20 cellular contexts compared by ENCODE assay signal in the genomic region with DNA sequence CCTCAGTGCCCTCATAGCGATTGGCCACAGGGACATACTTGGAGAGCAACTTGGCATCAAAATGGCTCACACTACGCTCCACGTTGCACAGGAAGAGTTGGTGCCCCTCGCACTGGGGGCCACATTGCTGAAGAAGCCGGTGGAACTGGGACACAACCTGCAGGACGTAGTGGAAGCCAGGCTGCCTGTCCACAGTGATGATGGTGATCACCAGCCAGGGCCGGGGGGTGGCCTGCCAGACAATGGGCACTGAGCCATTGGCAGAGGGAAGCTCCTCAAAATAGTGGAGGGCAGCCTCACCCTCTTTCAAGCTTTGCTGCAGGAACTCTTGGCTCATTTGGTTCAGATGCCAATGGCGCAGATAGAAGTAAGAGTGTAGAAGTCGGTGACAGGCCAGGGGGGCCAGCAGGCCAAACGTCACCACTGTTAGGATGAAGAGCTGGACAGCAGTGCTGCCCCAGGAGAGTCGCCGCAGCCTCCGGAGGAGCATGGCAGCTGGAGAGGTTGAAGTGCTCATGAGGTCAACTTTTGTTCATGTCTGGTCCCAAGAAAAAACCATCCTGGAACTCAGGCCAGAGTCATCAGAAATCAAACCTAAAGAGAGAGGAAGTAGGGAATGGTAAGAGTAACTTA. TPM values are rescaled to one million over a fixed set of nuclear protein-coding genes. Genes with fewer than 3 reads are reported as not detected.
"Had no signal": no experiment of that assay in that cellular context is flagged by ENCODE, and none has a peak within 500 bp of the region (broad histone marks: within the 10 kb centered on the region; RNA-seq: fewer than 3 reads in every experiment).

No MANE protein-coding gene starts in this region.

- H3K9me3 ChIP-seq: esophagus muscularis mucosa, gastroesophageal sphincter, left lung, lower lobe of right lung, right atrium auricular region had no signal

- H3K27ac Mint-ChIP-seq: immature natural killer cell; naive thymus-derived CD4-positive, alpha-beta T cell had no signal

- H3K4me1 ChIP-seq: left lung, lower lobe of right lung had no signal

- H3K4me1 Mint-ChIP-seq: immature natural killer cell; naive thymus-derived CD4-positive, alpha-beta T cell had no signal

- H3K27me3 ChIP-seq: esophagus muscularis mucosa, gastroesophageal sphincter, left lung, right atrium auricular region had no signal

- DNase-seq: effector CD8-positive, alpha-beta T cell; foreskin fibroblast; immature natural killer cell; lower lobe of right lung; mesendoderm; naive thymus-derived CD4-positive, alpha-beta T cell; small intestine; stimulated activated CD4-positive, alpha-beta T cell treated with anti-CD3 and anti-CD28 coated beads, Interleukin-12 subunit alpha, Interleukin-12 subunit beta, amount 100 ng/mL, for 4 hours; stimulated activated naive CD4-positive, alpha-beta T cell treated with Interleukin-2 at 50 U/mL for 16 hours; trophoblast cell had no signal

- H3K36me3 Mint-ChIP-seq: immature natural killer cell; naive thymus-derived CD4-positive, alpha-beta T cell had no signal

- H3K27ac ChIP-seq: coronary artery, esophagus muscularis mucosa, gastroesophageal sphincter, left lung, lower lobe of right lung, right atrium auricular region had no signal

- H3K4me3 ChIP-seq: coronary artery, esophagus muscularis mucosa, gastroesophageal sphincter, left lung, lower lobe of right lung, right atrium auricular region had no signal

- H3K36me3 ChIP-seq: left lung had no signal

- H3K9me3 Mint-ChIP-seq: naive thymus-derived CD4-positive, alpha-beta T cell had no signal

- H3K4me3 Mint-ChIP-seq: immature natural killer cell; naive thymus-derived CD4-positive, alpha-beta T cell had no signal

RNA-seq across cellular contexts. Expression of gene ALDOB, which starts 41.1 kb away (rescaled TPM):
- total RNA-seq: gastroesophageal sphincter; left lung; mononuclear cell; naive thymus-derived CD4-positive, alpha-beta T cell; osteocyte; urinary bladder had no signal
- polyA plus RNA-seq: immature natural killer cell; keratinocyte; naive thymus-derived CD4-positive, alpha-beta T cell; neural cell had no signal
